Comparison of ENCODE assay signal across 1 cellular context in the genomic region with DNA sequence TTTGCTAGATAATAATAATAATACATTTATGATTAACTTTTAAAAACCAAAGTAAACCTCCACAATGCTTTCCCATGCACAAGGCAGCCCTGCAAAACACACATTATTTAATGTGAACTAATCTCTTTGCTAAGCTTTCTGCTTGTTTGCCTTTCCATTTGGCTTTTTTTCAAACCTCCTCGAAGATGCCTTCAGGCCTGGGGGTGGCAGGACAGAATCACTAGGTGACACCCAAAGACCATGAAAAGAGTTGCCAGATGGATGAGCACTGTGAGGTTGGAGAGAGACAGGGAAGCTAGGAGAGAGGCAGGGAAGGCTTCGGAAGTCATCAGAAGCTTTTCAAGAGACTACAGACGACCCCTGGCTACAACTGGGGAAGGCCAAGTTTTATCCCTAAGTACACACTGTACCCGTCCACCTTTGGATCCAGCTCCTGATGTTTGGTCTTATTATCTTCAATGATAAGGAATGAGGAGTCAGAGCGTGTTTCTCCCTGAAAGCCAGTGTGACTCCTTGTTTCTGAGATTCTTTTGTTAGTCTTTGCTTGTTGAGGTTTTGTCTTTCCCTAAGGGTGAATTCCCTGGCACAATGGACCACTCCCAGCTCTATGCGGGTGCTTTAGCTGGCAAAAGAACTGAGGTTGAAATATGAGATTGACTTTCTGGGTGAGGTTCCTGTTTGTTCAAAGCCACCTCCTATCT.
TF ChIP-seq lines count a peak whose summit lies in the region.

No MANE protein-coding gene starts in this region.

TF ChIP-seq in K562, 482 proteins besides CTCF, POLR2A, EP300 and RAD21:
- no peak for TF ChIP-seq CGGBP1 (CRISPR knock-in tag; IDR thresholded peaks at IDR 0.05)
- TF ChIP-seq, protein P1, sequence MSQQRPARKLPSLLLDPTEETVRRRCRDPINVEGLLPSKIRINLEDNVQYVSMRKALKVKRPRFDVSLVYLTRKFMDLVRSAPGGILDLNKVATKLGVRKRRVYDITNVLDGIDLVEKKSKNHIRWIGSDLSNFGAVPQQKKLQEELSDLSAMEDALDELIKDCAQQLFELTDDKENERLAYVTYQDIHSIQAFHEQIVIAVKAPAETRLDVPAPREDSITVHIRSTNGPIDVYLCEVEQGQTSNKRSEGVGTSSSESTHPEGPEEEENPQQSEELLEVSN (IDR thresholded peaks at IDR 0.05; ENCODE audit: borderline replicate concordance in 1 of 2, extremely low read depth in 1 of 2, insufficient read depth in 1 of 2, insufficient read length in 1 of 2, low read depth in 1 of 2, low read length in 1 of 2, poor library complexity in 1 of 2, severe bottlenecking in 1 of 2) = no peak
- no peak for TF ChIP-seq ZNF3 (CRISPR knock-in tag; IDR thresholded peaks at IDR 0.05)
- TF ChIP-seq SMARCA5 (IDR thresholded peaks at IDR 0.05) = no peak
- TF ChIP-seq TRIM24 (IDR thresholded peaks at IDR 0.05) = no peak
- TF ChIP-seq GABPB2 (CRISPR knock-in tag; conservative IDR thresholded peaks at IDR 0.05) = no peak
- TF ChIP-seq STAT6 (CRISPR knock-in tag; IDR thresholded peaks at IDR 0.05) = no peak
- TF ChIP-seq HDGF (IDR thresholded peaks at IDR 0.05) = no peak
- TF ChIP-seq MTA3 (IDR thresholded peaks at IDR 0.05; ENCODE audit: borderline replicate concordance) = no peak
- TF ChIP-seq CXXC5 (CRISPR knock-in tag; IDR thresholded peaks at IDR 0.05) = no peak
- TF ChIP-seq MTA2 (IDR thresholded peaks at IDR 0.05; ENCODE audit: low read depth) = no peak
- no peak for TF ChIP-seq MYNN (IDR thresholded peaks at IDR 0.05)
- no peak for TF ChIP-seq MYNN (CRISPR knock-in tag; IDR thresholded peaks at IDR 0.05)
- no peak for TF ChIP-seq PTBP1 (IDR thresholded peaks at IDR 0.05; ENCODE audit: low read depth, low read length)
- no peak for TF ChIP-seq PHB (CRISPR knock-in tag; IDR thresholded peaks at IDR 0.05)
